19 cellular contexts compared by ENCODE assay signal in the genomic region with DNA sequence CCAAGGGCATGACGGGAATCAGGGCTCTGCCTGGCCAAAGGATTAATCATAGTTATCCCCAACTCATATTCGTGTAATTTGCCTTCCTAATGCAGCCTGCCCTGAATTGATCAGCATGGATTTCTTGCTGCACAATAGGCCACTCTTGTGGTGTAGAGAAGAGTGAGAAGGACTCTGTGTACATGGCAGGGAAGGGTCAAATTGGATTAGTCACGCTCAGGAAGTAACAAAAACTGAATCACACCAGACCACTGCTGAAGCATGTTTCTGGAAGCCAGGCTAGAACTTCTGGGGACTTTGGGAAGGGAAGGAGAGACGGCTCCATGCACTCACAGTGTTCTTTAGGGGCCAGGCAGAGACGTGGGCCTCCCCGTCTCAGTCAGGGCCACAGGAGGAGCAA.
DNase-seq lines count a peak whose midpoint lies in the region; TF ChIP-seq lines count a peak whose summit lies in the region.
"Had no signal": no experiment of that assay in that cellular context is flagged by ENCODE, and none has a peak within 500 bp of the region (broad histone marks: within the 10 kb centered on the region; RNA-seq: fewer than 3 reads in every experiment).

No MANE protein-coding gene starts in this region.

- peaks cover 5% of the 10 kb centered on the region for H3K27me3 Mint-ChIP-seq in endodermal cell (ENCODE audit: insufficient read depth)
- H3K27me3 Mint-ChIP-seq: activated CD8-positive, alpha-beta memory T cell treated with anti-CD3 and anti-CD28 coated beads, Interleukin-2, amount 10 ng/mL, durations not matched to agents 7 days and 5 days had no signal

- peaks cover 13% of the 10 kb centered on the region for H3K9me3 Mint-ChIP-seq in endodermal cell

- H3K4me1 Mint-ChIP-seq in endodermal cell, result no peaks in the 10 kb centered on the region
- H3K4me1 Mint-ChIP-seq: activated CD8-positive, alpha-beta memory T cell treated with anti-CD3 and anti-CD28 coated beads, Interleukin-2, amount 10 ng/mL, durations not matched to agents 7 days and 5 days; activated naive CD8-positive, alpha-beta T cell treated with anti-CD3 and anti-CD28 coated beads for 36 hours; naive thymus-derived CD8-positive, alpha-beta T cell had no signal

- no peak overlapping the region for H3K27ac ChIP-seq in epithelial cell of prostate
- H3K27ac ChIP-seq in endodermal cell (ENCODE audit: low read depth, low read length), result no peak overlapping the region
- H3K27ac ChIP-seq: HL-60, stomach, transverse colon had no signal

- no peak overlapping the region for H3K9ac ChIP-seq in endodermal cell (ENCODE audit: extremely low read depth, low read length, poor library complexity, severe bottlenecking)

- no peaks in the 10 kb centered on the region for H3K36me3 ChIP-seq in endodermal cell (ENCODE audit: control insufficient read depth, insufficient read depth, low read length)
- H3K36me3 ChIP-seq: stomach, transverse colon had no signal

- 72 to 87% methylated on average over 4 to 6 of the region's 6 CpGs for WGBS in endodermal cell (ENCODE audit: insufficient coverage in 1 of 2, insufficient read length in 1 of 2), 2 experiments

- DNase-seq in NCI-H82 (lab: John Stamatoyannopoulos, UW), result peak; percentile 14
- no peak for DNase-seq in NCI-H82 treated with DMSO at 0.1 percent for 48 hours (lab: John Stamatoyannopoulos, UW; ENCODE audit: unreplicated experiment)
- peak; percentile 16 for DNase-seq in RKO (ENCODE audit: low spot score)
- peak; percentile 14 for DNase-seq in epithelial cell of prostate (ENCODE audit: low read depth, low spot score)
- DNase-seq in stromal cell of bone marrow (ENCODE audit: low read depth), result peak; percentile 4
- DNase-seq in amniotic stem cell (lab: John Stamatoyannopoulos, UW), result no peak
- no peak for DNase-seq in stimulated activated CD8-positive, alpha-beta memory T cell treated with anti-CD3 and anti-CD28 coated beads, Interleukin-4, amount 100 ng/mL, for 48 hours
- no peak for DNase-seq in endodermal cell
- DNase-seq: 8988T; activated CD8-positive, alpha-beta memory T cell treated with anti-CD3 and anti-CD28 coated beads, Interleukin-2, amount 10 ng/mL, durations not matched to agents 7 days and 5 days; activated naive CD8-positive, alpha-beta T cell treated with anti-CD3 and anti-CD28 coated beads for 36 hours; effector memory CD4-positive, alpha-beta T cell; left colon; NCI-H187 treated with DMSO at 0.1 percent for 48 hours; right cardiac atrium; stomach; transverse colon had no signal

- H3K27me3 ChIP-seq in endodermal cell (ENCODE audit: control insufficient read depth, insufficient read depth, low read length, poor library complexity, severe bottlenecking), result no peaks in the 10 kb centered on the region
- H3K27me3 ChIP-seq: transverse colon had no signal

- H3K27ac Mint-ChIP-seq in endodermal cell, result no peak overlapping the region
- H3K27ac Mint-ChIP-seq: activated CD8-positive, alpha-beta memory T cell treated with anti-CD3 and anti-CD28 coated beads, Interleukin-2, amount 10 ng/mL, durations not matched to agents 7 days and 5 days; activated naive CD8-positive, alpha-beta T cell treated with anti-CD3 and anti-CD28 coated beads for 36 hours; naive thymus-derived CD8-positive, alpha-beta T cell had no signal

- H3K36me3 Mint-ChIP-seq in endodermal cell (ENCODE audit: low read depth), result no peaks in the 10 kb centered on the region
- H3K36me3 Mint-ChIP-seq: activated CD8-positive, alpha-beta memory T cell treated with anti-CD3 and anti-CD28 coated beads, Interleukin-2, amount 10 ng/mL, durations not matched to agents 7 days and 5 days had no signal

- H3K9me3 ChIP-seq in endodermal cell (ENCODE audit: control insufficient read depth, low read length), result peaks cover 9% of the 10 kb centered on the region

- H3K4me3 Mint-ChIP-seq in endodermal cell, result no peak overlapping the region
- H3K4me3 Mint-ChIP-seq: activated CD8-positive, alpha-beta memory T cell treated with anti-CD3 and anti-CD28 coated beads, Interleukin-2, amount 10 ng/mL, durations not matched to agents 7 days and 5 days; activated naive CD8-positive, alpha-beta T cell treated with anti-CD3 and anti-CD28 coated beads for 36 hours; naive thymus-derived CD8-positive, alpha-beta T cell had no signal

- H3K4me1 ChIP-seq in endodermal cell (ENCODE audit: control insufficient read depth, insufficient read depth, low read length), result no peaks in the 10 kb centered on the region

- no peak overlapping the region for H3K4me3 ChIP-seq in endodermal cell (ENCODE audit: low read length)
- H3K4me3 ChIP-seq: stomach, transverse colon had no signal

- no peak for TF ChIP-seq CTCF in endodermal cell (conservative IDR thresholded peaks at IDR 0.05)

Comparison
In these comparisons a context has a peak if more than half of its experiments do, and no peak if none do; other contexts are left out.
1. DNase-seq: peak in NCI-H82 (single experiment), RKO (single experiment), epithelial cell of prostate (single experiment) and stromal cell of bone marrow (single experiment); none in NCI-H82 treated with DMSO at 0.1 percent for 48 hours (single experiment), amniotic stem cell (single experiment), stimulated activated CD8-positive, alpha-beta memory T cell treated with anti-CD3 and anti-CD28 coated beads, Interleukin-4, amount 100 ng/mL, for 48 hours (single experiment) and endodermal cell (single experiment).